Comparison of ENCODE assay signal across 8 cellular contexts in genomic region chr18:37322497-37323035, GRCh38.
DNase-seq lines count a peak whose midpoint lies in the region; ATAC-seq and TF ChIP-seq lines count a peak whose summit lies in the region.

No MANE protein-coding gene starts in this region.

- ATAC-seq in right cardiac atrium, result peak; percentile 29 to 48

- DNase-seq in A673 (ENCODE audit: low spot score), result peak; percentile 70
- peak; percentile 64 for DNase-seq in G401 (ENCODE audit: low spot score)
- peak; percentile 76 for DNase-seq in GM23248
- peak; percentile 28 for DNase-seq in LHCN-M2 (ENCODE audit: low read depth)
- peak; percentile 51 for DNase-seq in activated CD8-positive, alpha-beta memory T cell treated with anti-CD3 and anti-CD28 coated beads, Interleukin-2, amount 50 U/mL, for 48 hours
- DNase-seq in right cardiac atrium, result peak in 1 of 3 donors; percentile 26
- peak; percentile 18 for DNase-seq in stromal cell of bone marrow (ENCODE audit: low read depth)
- DNase-seq in NCI-H187 treated with DMSO at 0.1 percent for 48 hours (lab: John Stamatoyannopoulos, UW), result no peak

- in situ Hi-C loops in G401 (cut with HindIII; ENCODE audit: low sequenced_read_pairs), result no loop called here
- in situ Hi-C loops in GM23248 (cut with MboI), result no loop called here

- H3K9me3 ChIP-seq in A673 (ENCODE audit: low read depth, low read length, poor library complexity, severe bottlenecking) (no peaks in the 10 kb centered on the region), GM23248 (ENCODE audit: low read depth) (no peaks in the 10 kb centered on the region), right cardiac atrium (ENCODE audit: control insufficient read depth, low read length) (no peaks in the 10 kb centered on the region)

- no TSS peak for BruUV-seq in A673 (replicated peaks; lab: Mats Ljungman, UMichigan)

- H3K9me2 ChIP-seq in GM23248 (ENCODE audit: insufficient read depth), result no peaks in the 10 kb centered on the region

- 37 to 41% methylated on average over 15 of the region's 15 CpGs for WGBS in GM23248 (ENCODE audit: low coverage in 1 of 2, low lambda C conversion rate in 2 of 2, missing lambda C conversion rate in 2 of 2), 2 experiments
- WGBS in right cardiac atrium, result 50% methylated on average over 15 of the region's 15 CpGs

- TF ChIP-seq CTCF in A673 (conservative IDR thresholded peaks at IDR 0.05; ENCODE audit: low read depth, low read length), result peak; percentile 85

- CTCF ChIA-PET in A673 (lab: Charles Lee), result no interaction called here

- no peak overlapping the region for H3K4me2 ChIP-seq in GM23248 (ENCODE audit: unreplicated experiment)

- H3K27me3 ChIP-seq in A673 (replicated peaks; ENCODE audit: insufficient read depth, low read depth, low read length, poor library complexity) (no peaks in the 10 kb centered on the region), GM23248 (replicated peaks; ENCODE audit: insufficient read depth) (no peaks in the 10 kb centered on the region), right cardiac atrium (ENCODE audit: control insufficient read depth, insufficient read depth) (no peaks in the 10 kb centered on the region)

- no peaks in the 10 kb centered on the region for H4K20me1 ChIP-seq in GM23248 (ENCODE audit: insufficient read depth)

- intact Hi-C loops in A673 (cut with micrococcal nuclease; ENCODE audit: unreplicated experiment), result loop anchor here (1.0 kb wide), 1 partner anchor 154 kb away; no protein-coding TSS in a partner anchor
- intact Hi-C loops in right cardiac atrium (cut with DNase I), result no loop called here

- POLR2A ChIA-PET in A673 (lab: Charles Lee; ENCODE audit: low non-redundant PET), result no interaction called here

- no peaks in the 10 kb centered on the region for H3F3A ChIP-seq in GM23248 (ENCODE audit: insufficient read depth)

- no peak overlapping the region for H2AFZ ChIP-seq in GM23248

- H3K4me3 ChIP-seq in A673 (ENCODE audit: low read depth, low read length, poor library complexity, severe bottlenecking), result no peak overlapping the region
- no peak overlapping the region for H3K4me3 ChIP-seq in GM23248
- H3K4me3 ChIP-seq in right cardiac atrium (ENCODE audit: low read length), result no peak overlapping the region

- H3K79me2 ChIP-seq in GM23248 (ENCODE audit: insufficient read depth), result no peaks in the 10 kb centered on the region

- H3K4me1 ChIP-seq in A673 (ENCODE audit: insufficient read depth, low read length, poor library complexity, severe bottlenecking), result no peaks in the 10 kb centered on the region
- H3K4me1 ChIP-seq in GM23248 (ENCODE audit: insufficient read depth), result no peaks in the 10 kb centered on the region
- H3K4me1 ChIP-seq in right cardiac atrium (ENCODE audit: control insufficient read depth, insufficient read depth, low read length), result no peaks in the 10 kb centered on the region

- H3K36me3 ChIP-seq in A673 (ENCODE audit: insufficient read depth, low read length, poor library complexity, severe bottlenecking) (no peaks in the 10 kb centered on the region), GM23248 (ENCODE audit: low read depth) (no peaks in the 10 kb centered on the region)

- H3K27ac ChIP-seq in A673 (ENCODE audit: low read depth, low read length, poor library complexity, severe bottlenecking) (no peak overlapping the region), GM23248 (no peak overlapping the region), right cardiac atrium (ENCODE audit: low read length) (no peak overlapping the region)

- H3K9ac ChIP-seq in GM23248, result no peak overlapping the region
